Comparison of ENCODE assay signal across 10 cellular contexts in genomic region chr6:1612902-1613301, GRCh38. TPM values are rescaled to one million over a fixed set of nuclear protein-coding genes. Genes with fewer than 3 reads are reported as not detected.
DNase-seq lines count a peak whose midpoint lies in the region; ATAC-seq and TF ChIP-seq lines count a peak whose summit lies in the region.
"Had no signal": no experiment of that assay in that cellular context is flagged by ENCODE, and none has a peak within 500 bp of the region (broad histone marks: within the 10 kb centered on the region; RNA-seq: fewer than 3 reads in every experiment).

No MANE protein-coding gene starts in this region.

- no peak for TF ChIP-seq CTCF in fibroblast of mammary gland (conservative IDR thresholded peaks at IDR 0.05; ENCODE audit: control insufficient read depth, insufficient read depth, low read depth, low read length)

- ATAC-seq in HG03159 (IDR thresholded peaks at IDR 0.05; ENCODE audit: unreplicated experiment) (no peak), GM18498 (IDR thresholded peaks at IDR 0.05; ENCODE audit: unreplicated experiment) (no peak), GM19455 (IDR thresholded peaks at IDR 0.05; ENCODE audit: unreplicated experiment) (no peak)

- H3K4me3 ChIP-seq in fibroblast of mammary gland (ENCODE audit: control insufficient read depth, low read depth, low read length), result peak overlapping the region; percentile 43
- H3K4me3 ChIP-seq in skeletal muscle cell (ENCODE audit: low read depth, low read length), result peak overlapping the region; percentile 61

- DNase-seq in DMS53 (lab: John Stamatoyannopoulos, UW) (peak; percentile 15), DMS53 treated with DMSO at 0.1 percent for 48 hours (lab: John Stamatoyannopoulos, UW; ENCODE audit: unreplicated experiment) (no peak), RPMI7951 (ENCODE audit: low read depth) (peak; percentile 57), fibroblast of mammary gland (ENCODE audit: low read depth) (peak; percentile 80), skeletal muscle cell (ENCODE audit: low read depth) (no peak)
- DNase-seq: activated gamma-delta T cell, Peyer's patch had no signal

RNA-seq across cellular contexts. Expression of gene FOXC1, which starts 3.2 kb away (rescaled TPM):
- total RNA-seq in RPMI7951 (2014; rRNA removed; shearing (Covaris generic)), result 1.7 and 2.0 TPM in 2 replicates

Comparison
In these comparisons a context has a peak if more than half of its experiments do, and no peak if none do; other contexts are left out.
1. DNase-seq: peak in DMS53 (single experiment), RPMI7951 (single experiment) and fibroblast of mammary gland (single experiment); none in DMS53 treated with DMSO at 0.1 percent for 48 hours (single experiment) and skeletal muscle cell (single experiment).